29 cellular contexts compared by ENCODE assay signal in genomic region chr3:119751423-119751822, GRCh38. TPM values are rescaled to one million over a fixed set of nuclear protein-coding genes. Genes with fewer than 3 reads are reported as not detected.
DNase-seq lines count a peak whose midpoint lies in the region; FAIRE-seq and TF ChIP-seq lines count a peak whose summit lies in the region.
"Had no signal": no experiment of that assay in that cellular context is flagged by ENCODE, and none has a peak within 500 bp of the region (broad histone marks: within the 10 kb centered on the region; RNA-seq: fewer than 3 reads in every experiment).

No MANE protein-coding gene starts in this region.

- DNase-seq in RKO (ENCODE audit: low spot score) (peak; percentile 2), cardiac fibroblast (ENCODE audit: low read depth in 2 of 2) (peak; percentile 2 to 9), foreskin melanocyte (peak; percentile 18), urothelium cell line (ENCODE audit: low spot score) (no peak), NCI-H526 (lab: John Stamatoyannopoulos, UW) (no peak), A172 (ENCODE audit: low spot score) (no peak)
- DNase-seq in activated T-cell treated with anti-CD3 and anti-CD28 coated beads, Interleukin-2, amount 50 U/mL, for 1 hour, result no peak
- DNase-seq: AML-193; CD4-positive, alpha-beta T cell; H9; KBM-7; MG63; NCI-H1105 treated with DMSO at 0.1 percent for 48 hours; NCI-H146; NCI-H1930; NCI-H446; NCI-H524 treated with DMSO at 0.1 percent for 48 hours; NCI-H82; PC-9; Right ventricle myocardium superior; RPMI8226 had no signal

- no peak overlapping the region for H3K4me3 ChIP-seq in cardiac fibroblast (replicated peaks in 1 of 2; ENCODE audit: low read depth in 2 of 2, low read length in 2 of 2)
- H3K4me3 ChIP-seq: A549; BLaER1 treated with 17β-estradiol and CSF1 and Interleukin-3, amounts not matched to agents 10 nM and 100 nM; GM23338; MG63; PC-9; SJSA1 had no signal

- peak; percentile 61 for FAIRE-seq in urothelium cell line (lab: Jason Lieb, UNC)
- FAIRE-seq: A549, D721Med, GM18507, HTR-8/SVneo had no signal

- no peak for TF ChIP-seq CTCF in cardiac fibroblast (IDR thresholded peaks at IDR 0.05; ENCODE audit: low read depth, low read length)

RNA-seq across cellular contexts. Expression of gene NR1I2, which starts 30.5 kb away (rescaled TPM):
- total RNA-seq in A172 (2014; rRNA removed; shearing (Covaris generic)), result not detected in 2 replicates
- total RNA-seq: G401, H9, PC-9 had no signal

RNA-seq across cellular contexts. Expression of gene CFAP91, which starts 48.6 kb away (rescaled TPM):
- total RNA-seq in A172 (2014; rRNA removed; shearing (Covaris generic)), result 1.8 and 2.2 TPM in 2 replicates
- total RNA-seq: CD4-positive, alpha-beta T cell; G401 had no signal

Comparison
In these comparisons a context has a peak if more than half of its experiments do, and no peak if none do; other contexts are left out.
1. DNase-seq: peak in RKO (single experiment), cardiac fibroblast (2 of 2) and foreskin melanocyte (single experiment); none in urothelium cell line (single experiment), activated T-cell treated with anti-CD3 and anti-CD28 coated beads, Interleukin-2, amount 50 U/mL, for 1 hour (single experiment), NCI-H526 (0 of 2) and A172 (single experiment).